In genomic region chr11:72228229-72228843, GRCh38 we compare ENCODE assay signal across 15 cellular contexts. TPM values are rescaled to one million over a fixed set of nuclear protein-coding genes. Genes with fewer than 3 reads are reported as not detected.
DNase-seq lines count a peak whose midpoint lies in the region; ATAC-seq and TF ChIP-seq lines count a peak whose summit lies in the region.
"Had no signal": no experiment of that assay in that cellular context is flagged by ENCODE, and none has a peak within 500 bp of the region (broad histone marks: within the 10 kb centered on the region; RNA-seq: fewer than 3 reads in every experiment).

No MANE protein-coding gene starts in this region.

- no peak for TF ChIP-seq POLR2A in transverse colon (IDR thresholded peaks at IDR 0.05)

- H3K4me1 ChIP-seq in transverse colon = peaks cover 0 to 18% (median 14%) of the 10 kb centered on the region in 4 donors
- H3K4me1 ChIP-seq: parathyroid adenoma had no signal

- no peak for TF ChIP-seq EP300 in transverse colon (IDR thresholded peaks at IDR 0.05; ENCODE audit: low read depth)

- H3K4me3 ChIP-seq in transverse colon = no peak overlapping the region
- H3K4me3 ChIP-seq: dorsolateral prefrontal cortex, lung had no signal

- H3K36me3 Mint-ChIP-seq in activated CD4-positive, alpha-beta memory T cell treated with anti-CD3 and anti-CD28 coated beads, Interleukin-2, amount 10 ng/mL, durations not matched to agents 7 days and 5 days (ENCODE audit: low read depth) = peaks cover 35% of the 10 kb centered on the region
- peaks cover 50% of the 10 kb centered on the region for H3K36me3 Mint-ChIP-seq in stimulated activated effector memory CD8-positive, alpha-beta T cell treated with anti-CD3 and anti-CD28 coated beads, Interleukin-12 subunit alpha, Interleukin-12 subunit beta, amount 100 ng/mL, for 72 hours
- peaks cover 71% of the 10 kb centered on the region for H3K36me3 Mint-ChIP-seq in activated T-cell treated with anti-CD3 and anti-CD28 coated beads, Interleukin-2, amount 50 U/mL, for 24 hours (ENCODE audit: low read depth)

- peak; percentile 61 for DNase-seq in activated effector memory CD4-positive, alpha-beta T cell treated with anti-CD3 and anti-CD28 coated beads, Interleukin-2, amount 50 U/mL, for 16 hours
- DNase-seq in activated effector memory CD4-positive, alpha-beta T cell treated with Interleukin-2 at 50 U/mL for 16 hours = no peak
- DNase-seq in activated CD4-positive, alpha-beta memory T cell treated with anti-CD3 and anti-CD28 coated beads, Interleukin-2, amount 10 ng/mL, durations not matched to agents 7 days and 5 days = peak; percentile 7
- DNase-seq in iris pigment epithelial cell (ENCODE audit: low read depth) = peak; percentile 10
- no peak for DNase-seq in stimulated activated effector memory CD8-positive, alpha-beta T cell treated with anti-CD3 and anti-CD28 coated beads, Interleukin-12 subunit alpha, Interleukin-12 subunit beta, amount 100 ng/mL, for 72 hours (ENCODE audit: low spot score in 2 of 2)
- DNase-seq in transverse colon = no peak
- no peak for DNase-seq in activated T-cell treated with anti-CD3 and anti-CD28 coated beads, Interleukin-2, amount 50 U/mL, for 24 hours
- DNase-seq: stimulated activated naive CD4-positive, alpha-beta T cell had no signal

- H3K27ac ChIP-seq in transverse colon = no peak overlapping the region
- H3K27ac ChIP-seq: parathyroid adenoma had no signal

- H3K27me3 Mint-ChIP-seq in activated CD4-positive, alpha-beta memory T cell treated with anti-CD3 and anti-CD28 coated beads, Interleukin-2, amount 10 ng/mL, durations not matched to agents 7 days and 5 days = no peaks in the 10 kb centered on the region
- no peaks in the 10 kb centered on the region for H3K27me3 Mint-ChIP-seq in activated T-cell treated with anti-CD3 and anti-CD28 coated beads, Interleukin-2, amount 50 U/mL, for 24 hours
- H3K27me3 Mint-ChIP-seq: activated naive CD4-positive, alpha-beta T cell treated with anti-CD3 and anti-CD28 coated beads, Interleukin-2, amount 10 ng/mL, durations not matched to agents 7 days and 5 days; T-cell had no signal

- TF ChIP-seq CTCF in transverse colon (IDR thresholded peaks at IDR 0.05) = no peak

- H3K9me3 ChIP-seq in transverse colon = no peaks in the 10 kb centered on the region

- no peaks in the 10 kb centered on the region for H3K9me3 Mint-ChIP-seq in activated CD4-positive, alpha-beta memory T cell treated with anti-CD3 and anti-CD28 coated beads, Interleukin-2, amount 10 ng/mL, durations not matched to agents 7 days and 5 days
- H3K9me3 Mint-ChIP-seq in stimulated activated effector memory CD8-positive, alpha-beta T cell treated with anti-CD3 and anti-CD28 coated beads, Interleukin-12 subunit alpha, Interleukin-12 subunit beta, amount 100 ng/mL, for 72 hours = no peaks in the 10 kb centered on the region
- no peaks in the 10 kb centered on the region for H3K9me3 Mint-ChIP-seq in activated T-cell treated with anti-CD3 and anti-CD28 coated beads, Interleukin-2, amount 50 U/mL, for 24 hours
- H3K9me3 Mint-ChIP-seq: activated naive CD4-positive, alpha-beta T cell treated with anti-CD3 and anti-CD28 coated beads, Interleukin-2, amount 10 ng/mL, durations not matched to agents 7 days and 5 days; T-cell had no signal

- no peaks in the 10 kb centered on the region for H3K27me3 ChIP-seq in transverse colon
- H3K27me3 ChIP-seq: dorsolateral prefrontal cortex had no signal

- peaks cover 13% of the 10 kb centered on the region for H3K4me1 Mint-ChIP-seq in activated CD4-positive, alpha-beta memory T cell treated with anti-CD3 and anti-CD28 coated beads, Interleukin-2, amount 10 ng/mL, durations not matched to agents 7 days and 5 days
- H3K4me1 Mint-ChIP-seq in stimulated activated effector memory CD8-positive, alpha-beta T cell treated with anti-CD3 and anti-CD28 coated beads, Interleukin-12 subunit alpha, Interleukin-12 subunit beta, amount 100 ng/mL, for 72 hours = peaks cover 34% of the 10 kb centered on the region
- H3K4me1 Mint-ChIP-seq in activated T-cell treated with anti-CD3 and anti-CD28 coated beads, Interleukin-2, amount 50 U/mL, for 24 hours (ENCODE audit: low read depth) = peaks cover 13% of the 10 kb centered on the region

- no peak overlapping the region for H3K27ac Mint-ChIP-seq in activated CD4-positive, alpha-beta memory T cell treated with anti-CD3 and anti-CD28 coated beads, Interleukin-2, amount 10 ng/mL, durations not matched to agents 7 days and 5 days
- peak overlapping the region; percentile 78 for H3K27ac Mint-ChIP-seq in stimulated activated effector memory CD8-positive, alpha-beta T cell treated with anti-CD3 and anti-CD28 coated beads, Interleukin-12 subunit alpha, Interleukin-12 subunit beta, amount 100 ng/mL, for 72 hours
- H3K27ac Mint-ChIP-seq in activated T-cell treated with anti-CD3 and anti-CD28 coated beads, Interleukin-2, amount 50 U/mL, for 24 hours = no peak overlapping the region
- H3K27ac Mint-ChIP-seq: activated naive CD4-positive, alpha-beta T cell treated with anti-CD3 and anti-CD28 coated beads, Interleukin-2, amount 10 ng/mL, durations not matched to agents 7 days and 5 days had no signal

- in situ Hi-C loops in transverse colon (cut with MboI; ENCODE audit: low pct_ligation_motif_present in 1 of 4, low pct_unique_long_range_greater_than_20kb in 1 of 4, low sequenced_read_pairs in 3 of 4) = no loop called here

- no peak overlapping the region for H3K4me3 Mint-ChIP-seq in activated CD4-positive, alpha-beta memory T cell treated with anti-CD3 and anti-CD28 coated beads, Interleukin-2, amount 10 ng/mL, durations not matched to agents 7 days and 5 days
- no peak overlapping the region for H3K4me3 Mint-ChIP-seq in stimulated activated effector memory CD8-positive, alpha-beta T cell treated with anti-CD3 and anti-CD28 coated beads, Interleukin-12 subunit alpha, Interleukin-12 subunit beta, amount 100 ng/mL, for 72 hours
- H3K4me3 Mint-ChIP-seq in activated T-cell treated with anti-CD3 and anti-CD28 coated beads, Interleukin-2, amount 50 U/mL, for 24 hours = no peak overlapping the region
- H3K4me3 Mint-ChIP-seq: activated naive CD4-positive, alpha-beta T cell treated with anti-CD3 and anti-CD28 coated beads, Interleukin-2, amount 10 ng/mL, durations not matched to agents 7 days and 5 days; T-cell had no signal

- POLR2A ChIA-PET in activated CD4-positive, alpha-beta memory T cell treated with anti-CD3 and anti-CD28 coated beads, Interleukin-2, amount 10 ng/mL, durations not matched to agents 7 days and 5 days (lab: Charles Lee) = interaction anchor here (1.3 kb wide), 1 partner anchor 8 kb away, joined by 3 read pairs; no protein-coding TSS in a partner anchor

- H3K36me3 ChIP-seq in transverse colon = peaks cover 0 to 42% (median 11%) of the 10 kb centered on the region in 4 donors

- intact Hi-C loops in transverse colon (cut with DNase I; ENCODE audit: low total_unique reads) = no loop called here

- 82 to 92% methylated on average over 6 to 16 of the region's 16 CpGs for WGBS in transverse colon (ENCODE audit: low coverage in 1 of 2), 2 donors

- ATAC-seq in stimulated activated effector memory CD8-positive, alpha-beta T cell treated with anti-CD3 and anti-CD28 coated beads, Interleukin-12 subunit alpha, Interleukin-12 subunit beta, amount 100 ng/mL, for 72 hours = no peak
- no peak for ATAC-seq in HG03039 (IDR thresholded peaks at IDR 0.05; ENCODE audit: unreplicated experiment)
- ATAC-seq: T-cell had no signal

- CTCF ChIA-PET in activated CD4-positive, alpha-beta memory T cell treated with anti-CD3 and anti-CD28 coated beads, Interleukin-2, amount 10 ng/mL, durations not matched to agents 7 days and 5 days (lab: Charles Lee) = interaction anchor here (1.0 kb wide), 1 partner anchor 250 kb away, joined by 3 read pairs; no protein-coding TSS in a partner anchor

RNA-seq across cellular contexts. Expression of gene INPPL1, which starts 3.8 kb away (rescaled TPM):
- total RNA-seq in activated CD4-positive, alpha-beta memory T cell treated with anti-CD3 and anti-CD28 coated beads, Interleukin-2, amount 10 ng/mL, durations not matched to agents 7 days and 5 days = 100 to 1,000 TPM; 138 to 153 TPM
- total RNA-seq in transverse colon = 100 to 1,000 TPM in 2 of 4 donors, 10 to 100 TPM in 2; 92.8 to 388 (median 157) TPM

RNA-seq across cellular contexts. Expression of gene FOLR2, which starts 11.7 kb away (rescaled TPM):
- not detected for total RNA-seq in activated CD4-positive, alpha-beta memory T cell treated with anti-CD3 and anti-CD28 coated beads, Interleukin-2, amount 10 ng/mL, durations not matched to agents 7 days and 5 days
- total RNA-seq in transverse colon = 10 to 100 TPM in 1 of 4 donors, 1 to 10 TPM in 2, not detected in 1; 6.4 to 16.1 (median 8.6) TPM
- total RNA-seq: glomerular endothelial cell, T-cell had no signal

RNA-seq across cellular contexts. Expression of gene PHOX2A, which starts 15.6 kb away (rescaled TPM):
- total RNA-seq in activated CD4-positive, alpha-beta memory T cell treated with anti-CD3 and anti-CD28 coated beads, Interleukin-2, amount 10 ng/mL, durations not matched to agents 7 days and 5 days = not detected
- 1 to 10 TPM in 1 of 4 donors, under 1 TPM in 3; 0.41 to 2.6 (median 0.70) TPM for total RNA-seq in transverse colon
- total RNA-seq: glomerular endothelial cell, lung, T-cell had no signal

RNA-seq across cellular contexts. Expression of gene FOLR1, which starts 36.4 kb away (rescaled TPM):
- not detected for total RNA-seq in activated CD4-positive, alpha-beta memory T cell treated with anti-CD3 and anti-CD28 coated beads, Interleukin-2, amount 10 ng/mL, durations not matched to agents 7 days and 5 days
- not detected for total RNA-seq in transverse colon
- total RNA-seq: glomerular endothelial cell had no signal

Comparison
In these comparisons a context has a peak if more than half of its experiments do, and no peak if none do; other contexts are left out.
1. DNase-seq: peak in activated effector memory CD4-positive, alpha-beta T cell treated with anti-CD3 and anti-CD28 coated beads, Interleukin-2, amount 50 U/mL, for 16 hours (single experiment), activated CD4-positive, alpha-beta memory T cell treated with anti-CD3 and anti-CD28 coated beads, Interleukin-2, amount 10 ng/mL, durations not matched to agents 7 days and 5 days (single experiment) and iris pigment epithelial cell (single experiment); none in activated effector memory CD4-positive, alpha-beta T cell treated with Interleukin-2 at 50 U/mL for 16 hours (single experiment), stimulated activated effector memory CD8-positive, alpha-beta T cell treated with anti-CD3 and anti-CD28 coated beads, Interleukin-12 subunit alpha, Interleukin-12 subunit beta, amount 100 ng/mL, for 72 hours (0 of 2), transverse colon (single experiment) and activated T-cell treated with anti-CD3 and anti-CD28 coated beads, Interleukin-2, amount 50 U/mL, for 24 hours (single experiment).